ENCODE assay signal across 8 cellular contexts in genomic region chr9:6014668-6015270, GRCh38. TPM values are rescaled to one million over a fixed set of nuclear protein-coding genes. Genes with fewer than 3 reads are reported as not detected.
DNase-seq lines count a peak whose midpoint lies in the region; ATAC-seq and TF ChIP-seq lines count a peak whose summit lies in the region.

No MANE protein-coding gene starts in this region.

- no peaks in the 10 kb centered on the region; the same call in 1 of the 2 replicates for H3K36me3 ChIP-seq in Panc1 (ENCODE audit: control insufficient read depth, insufficient read depth, low read length)
- no peaks in the 10 kb centered on the region for H3K36me3 ChIP-seq in mucosa of descending colon (ENCODE audit: low read depth)

- POLR2A ChIA-PET in Panc1 (lab: Charles Lee), result interaction anchor here (0.6 kb wide), 1 partner anchor 1157 kb away, joined by 3 read pairs; no protein-coding TSS in a partner anchor

- peak overlapping the region; percentile 73 for H3K27ac ChIP-seq in Panc1 (ENCODE audit: low read length)
- peak overlapping the region in 54 of 59 donors; percentile 6 to 97 (median 87) for H3K27ac ChIP-seq in dorsolateral prefrontal cortex

- 0 out of 2 replicates have a peak, but pooled peaks cover 3% of the 10 kb centered on the region for H3K4me1 ChIP-seq in Panc1 (ENCODE audit: control insufficient read depth, insufficient read depth, low read length)
- H3K4me1 ChIP-seq in mucosa of descending colon (ENCODE audit: low read depth), result peaks cover 15% of the 10 kb centered on the region

- CTCF ChIA-PET in Panc1 (lab: Charles Lee), result no interaction called here

- H3K4me3 ChIP-seq in GM12864 (ENCODE audit: low read depth, low read length) (peak overlapping the region; percentile 95), Panc1 (ENCODE audit: low read depth in 2 of 2, low read length in 2 of 2) (peak overlapping the region; percentile 68 to 74), dorsolateral prefrontal cortex (peak overlapping the region; percentile 39 to 98 (median 84)), mucosa of descending colon (peak overlapping the region; percentile 35)

- in situ Hi-C loops in Panc1 (cut with HindIII; ENCODE audit: low pct_unique_long_range_greater_than_20kb, low sequenced_read_pairs), result no loop called here

- H3K9me3 ChIP-seq in Panc1 (ENCODE audit: control insufficient read depth, insufficient read depth, low read depth, low read length) (no peaks in the 10 kb centered on the region), mucosa of descending colon (no peaks in the 10 kb centered on the region)

- no peaks in the 10 kb centered on the region for H3K27me3 ChIP-seq in Panc1 (ENCODE audit: control insufficient read depth, insufficient read depth, low read length)
- no peaks in the 10 kb centered on the region for H3K27me3 ChIP-seq in dorsolateral prefrontal cortex

- intact Hi-C loops in Panc1 (cut with micrococcal nuclease; ENCODE audit: unreplicated experiment), result no loop called here
- intact Hi-C loops in dorsolateral prefrontal cortex (cut with DNase I), result loop anchor here in 1 of 2 donors (5.0 kb wide), 2 partner anchors 38 to 127 kb away; no protein-coding TSS in a partner anchor
- intact Hi-C loops in mucosa of descending colon (cut with DNase I, micrococcal nuclease), result no loop called here

- TF ChIP-seq CTCF in GM12864 (IDR thresholded peaks at IDR 0.05; ENCODE audit: low read depth, low read length, missing control alignments), result no peak
- no peak for TF ChIP-seq CTCF in Panc1 (IDR thresholded peaks at IDR 0.05)
- no peak for TF ChIP-seq CTCF in dorsolateral prefrontal cortex (IDR thresholded peaks at IDR 0.05 in 54 of 56, conservative IDR thresholded peaks at IDR 0.05 in 2 of 56; ENCODE audit: low read depth in 1 of 56, partially characterized antibody in 56 of 56)
- TF ChIP-seq CTCF in mucosa of descending colon (IDR thresholded peaks at IDR 0.05), result no peak

- DNase-seq in GM12864 (ENCODE audit: low read depth) (no peak), Panc1 (ENCODE audit: low read depth, low spot score) (no peak), dorsolateral prefrontal cortex (no peak), mucosa of descending colon (no peak), DMS114 treated with DMSO at 0.1 percent for 48 hours (lab: John Stamatoyannopoulos, UW; ENCODE audit: unreplicated experiment) (no peak), DMS 273 treated with DMSO at 0.1 percent for 48 hours (lab: John Stamatoyannopoulos, UW) (no peak), NOMO-1 treated with dmso at 0.1 percent for 144 hours (lab: John Stamatoyannopoulos, UW; ENCODE audit: unreplicated experiment) (no peak)
- DNase-seq in activated effector memory CD4-positive, alpha-beta T cell treated with anti-CD3 and anti-CD28 coated beads, Interleukin-2, amount 50 U/mL, for 16 hours, result no peak

- no TSS peak for BruUV-seq in Panc1 (replicated peaks; lab: Mats Ljungman, UMichigan)

- ATAC-seq in Panc1, result 0 out of 2 replicates have a peak, but pooled peaks have one; percentile 45
- ATAC-seq in mucosa of descending colon, result peak; percentile 65

RNA-seq across cellular contexts. Expression of gene RANBP6, which starts 0.7 kb away (rescaled TPM):
- total RNA-seq in Panc1 (2021; ENCODE audit: unreplicated experiment), result 3.9 TPM
- 2.2 TPM for polyA plus RNA-seq in Panc1 (2012; ENCODE audit: insufficient read length)
- total RNA-seq in dorsolateral prefrontal cortex, result 10 to 100 TPM; 17.7 to 48.0 (median 33.6) TPM
- 10 to 100 TPM in 1 of 3 donors, 1 to 10 TPM in 2; 7.9 to 13.1 (median 9.8) TPM for total RNA-seq in mucosa of descending colon

Comparison
In these comparisons a context has a peak if more than half of its experiments do, and no peak if none do; other contexts are left out.
1. H3K4me3 ChIP-seq: peak in every context shown above with its lines; median percentile 95 in GM12864; 84 in dorsolateral prefrontal cortex; 71 in Panc1; 35 in mucosa of descending colon.